ENCODE assay signal across 8 cellular contexts in the genomic region with DNA sequence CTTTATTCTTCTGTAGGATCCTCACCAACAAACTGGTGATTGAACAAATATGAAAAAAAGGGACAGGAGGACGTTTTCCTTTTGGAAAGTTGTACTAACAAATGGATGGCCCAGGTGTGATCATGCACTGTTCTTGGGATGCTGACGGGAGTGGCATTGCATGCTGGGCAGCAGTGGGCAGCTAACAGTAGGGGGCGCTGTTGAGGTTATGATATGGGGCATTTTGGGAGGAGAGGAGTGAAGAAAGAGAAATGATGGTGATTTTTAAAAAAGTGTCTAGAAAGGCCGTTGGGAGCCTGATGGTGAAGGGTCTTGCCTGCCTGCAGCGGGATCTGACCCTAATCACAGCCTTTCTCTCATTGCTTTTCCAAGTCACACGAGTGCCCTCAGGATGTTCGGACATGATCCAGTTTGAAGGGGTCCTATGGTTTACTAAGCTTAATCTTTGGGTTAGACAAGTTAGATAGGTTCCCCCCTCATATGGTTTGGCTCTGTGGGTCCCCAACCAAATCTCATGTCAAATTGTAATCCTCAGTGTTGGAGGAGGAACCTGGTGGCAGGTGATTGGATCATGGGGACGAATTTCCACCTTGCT. TPM values are rescaled to one million over a fixed set of nuclear protein-coding genes. Genes with fewer than 3 reads are reported as not detected.
DNase-seq lines count a peak whose midpoint lies in the region; ATAC-seq and TF ChIP-seq lines count a peak whose summit lies in the region.

No MANE protein-coding gene starts in this region.

- H3K9me3 ChIP-seq in Peyer's patch: no peaks in the 10 kb centered on the region
- no peaks in the 10 kb centered on the region for H3K9me3 ChIP-seq in naive thymus-derived CD4-positive, alpha-beta T cell (ENCODE audit: control insufficient read depth in 2 of 3, low read length in 3 of 3)

- H3K4me3 Mint-ChIP-seq in naive thymus-derived CD4-positive, alpha-beta T cell: no peak overlapping the region

- DNase-seq in ELF-1 (ENCODE audit: low read depth, low spot score) (peak; percentile 65), Peyer's patch (peak in 2 of 3 donors; percentile 16 to 55), GF-D8 (lab: John Stamatoyannopoulos, UW) (no peak), inferior parietal cortex (ENCODE audit: extremely low spot score) (no peak), G401 (ENCODE audit: low spot score) (no peak)
- DNase-seq in activated naive CD4-positive, alpha-beta T cell treated with anti-CD3 and anti-CD28 coated beads, Interleukin-2, amount 50 U/mL, for 72 hours (ENCODE audit: low spot score in 2 of 2): peak in 1 of 2 donors; percentile 75
- peak in 5 of 9 donors; percentile 3 to 61 (median 21) for DNase-seq in naive thymus-derived CD4-positive, alpha-beta T cell

- no peaks in the 10 kb centered on the region for H3K36me3 ChIP-seq in Peyer's patch
- H3K36me3 ChIP-seq in naive thymus-derived CD4-positive, alpha-beta T cell (ENCODE audit: control insufficient read depth in 2 of 3, insufficient read depth in 3 of 3, low read length in 3 of 3): no peaks in the 10 kb centered on the region

- in situ Hi-C loops in G401 (cut with HindIII; ENCODE audit: low sequenced_read_pairs): no loop called here

- intact Hi-C loops in naive thymus-derived CD4-positive, alpha-beta T cell (cut with micrococcal nuclease): loop anchor here (1.0 to 10.0 kb wide), 3 partner anchors 57 to 636 kb away; no protein-coding TSS in a partner anchor

- CTCF ChIA-PET in naive thymus-derived CD4-positive, alpha-beta T cell (lab: Charles Lee): no interaction called here

- peaks cover 6 to 13% of the 10 kb centered on the region in 2 donors for H3K9me3 Mint-ChIP-seq in activated naive CD4-positive, alpha-beta T cell treated with anti-CD3 and anti-CD28 coated beads, Interleukin-2, amount 50 U/mL, for 72 hours
- peaks cover 0 to 9% (median 3%) of the 10 kb centered on the region in 11 donors for H3K9me3 Mint-ChIP-seq in naive thymus-derived CD4-positive, alpha-beta T cell

- peak; percentile 52 to 54 for ATAC-seq in activated naive CD4-positive, alpha-beta T cell treated with anti-CD3 and anti-CD28 coated beads, Interleukin-2, amount 50 U/mL, for 72 hours
- no peak for ATAC-seq in naive thymus-derived CD4-positive, alpha-beta T cell
- ATAC-seq in GM21786 (IDR thresholded peaks at IDR 0.05; ENCODE audit: unreplicated experiment): no peak

- no peaks in the 10 kb centered on the region for H3K4me1 Mint-ChIP-seq in naive thymus-derived CD4-positive, alpha-beta T cell

- peaks cover 0 to 5% of the 10 kb centered on the region in 2 donors for H3K36me3 Mint-ChIP-seq in activated naive CD4-positive, alpha-beta T cell treated with anti-CD3 and anti-CD28 coated beads, Interleukin-2, amount 50 U/mL, for 72 hours
- H3K36me3 Mint-ChIP-seq in naive thymus-derived CD4-positive, alpha-beta T cell: peaks cover 0 to 5% (median 0%) of the 10 kb centered on the region in 5 donors

- no peak overlapping the region for H3K27ac ChIP-seq in Peyer's patch
- H3K27ac ChIP-seq in naive thymus-derived CD4-positive, alpha-beta T cell (ENCODE audit: low read depth, low read length): no peak overlapping the region

- POLR2A ChIA-PET in naive thymus-derived CD4-positive, alpha-beta T cell (lab: Charles Lee): no interaction called here

- H3K27me3 Mint-ChIP-seq in naive thymus-derived CD4-positive, alpha-beta T cell: peaks cover 3 to 19% (median 12%) of the 10 kb centered on the region in 5 donors

- H3K27ac Mint-ChIP-seq in activated naive CD4-positive, alpha-beta T cell treated with anti-CD3 and anti-CD28 coated beads, Interleukin-2, amount 50 U/mL, for 72 hours: no peak overlapping the region
- H3K27ac Mint-ChIP-seq in naive thymus-derived CD4-positive, alpha-beta T cell: no peak overlapping the region

- peak in 3 of 6 experiments; percentile 31 to 36 (median 34) for TF ChIP-seq CTCF in Peyer's patch (IDR thresholded peaks at IDR 0.05)

- no peak for TF ChIP-seq POLR2A in Peyer's patch (IDR thresholded peaks at IDR 0.05)

- no peak overlapping the region for H3K4me3 ChIP-seq in Peyer's patch
- no peak overlapping the region for H3K4me3 ChIP-seq in naive thymus-derived CD4-positive, alpha-beta T cell (ENCODE audit: low read length)

- no peaks in the 10 kb centered on the region for H3K4me1 ChIP-seq in Peyer's patch
- no peaks in the 10 kb centered on the region for H3K4me1 ChIP-seq in naive thymus-derived CD4-positive, alpha-beta T cell (ENCODE audit: control insufficient read depth in 2 of 2, insufficient read depth in 2 of 2, low read length in 2 of 2)

- no peaks in the 10 kb centered on the region for H3K27me3 ChIP-seq in Peyer's patch
- no peaks in the 10 kb centered on the region for H3K27me3 ChIP-seq in naive thymus-derived CD4-positive, alpha-beta T cell (ENCODE audit: control insufficient read depth in 2 of 2, insufficient read depth in 2 of 2, low read length in 2 of 2)

RNA-seq across cellular contexts. Expression of gene PRTG, which starts 46.2 kb away (rescaled TPM):
- 1 to 10 TPM in 1 of 4 donors, under 1 TPM in 2, not detected in 1; 0.19 to 6.6 (median 0.54) TPM for total RNA-seq in Peyer's patch
- not detected for total RNA-seq in activated naive CD4-positive, alpha-beta T cell treated with anti-CD3 and anti-CD28 coated beads, Interleukin-2, amount 50 U/mL, for 72 hours
- not detected for total RNA-seq in naive thymus-derived CD4-positive, alpha-beta T cell
- not detected for polyA plus RNA-seq in naive thymus-derived CD4-positive, alpha-beta T cell
- total RNA-seq in G401 (2014; rRNA removed; shearing (Covaris generic)): 35.5 and 45.9 TPM in 2 replicates

Comparison
In these comparisons a context has a peak if more than half of its experiments do, and no peak if none do; other contexts are left out.
1. DNase-seq: peak in ELF-1 (single experiment), Peyer's patch (2 of 3) and naive thymus-derived CD4-positive, alpha-beta T cell (5 of 9); none in GF-D8 (single experiment), inferior parietal cortex (single experiment) and G401 (single experiment).
2. ATAC-seq: peak in activated naive CD4-positive, alpha-beta T cell treated with anti-CD3 and anti-CD28 coated beads, Interleukin-2, amount 50 U/mL, for 72 hours (2 of 2); none in naive thymus-derived CD4-positive, alpha-beta T cell (single experiment) and GM21786 (single experiment).